ENCODE assay signal across 19 cellular contexts in the genomic region with DNA sequence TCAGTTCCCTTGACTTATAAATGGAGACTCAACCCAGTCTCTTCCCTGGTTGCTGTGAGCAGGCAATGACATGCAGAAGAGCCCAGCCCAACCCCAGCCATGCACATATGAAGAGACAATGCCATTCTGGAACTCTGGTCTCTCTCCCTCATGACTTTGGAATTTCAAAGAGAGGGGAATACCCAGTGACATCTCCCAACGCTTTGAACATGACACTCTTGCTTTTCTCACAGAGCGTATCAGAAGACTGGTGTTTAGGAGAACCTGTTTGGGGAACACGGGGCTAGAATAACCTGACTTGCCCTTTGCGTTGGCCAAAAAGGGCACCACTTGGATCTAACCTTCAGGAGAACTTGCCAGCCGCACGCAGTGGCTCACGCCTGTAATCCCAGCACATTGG.
"Had no signal": no experiment of that assay in that cellular context is flagged by ENCODE, and none has a peak within 500 bp of the region (broad histone marks: within the 10 kb centered on the region; RNA-seq: fewer than 3 reads in every experiment).

No MANE protein-coding gene starts in this region.

- FAIRE-seq: frontal cortex had no signal

- H3K27me3 Mint-ChIP-seq: activated CD4-positive, alpha-beta T cell treated with anti-CD3 and anti-CD28 coated beads, Interleukin-2, amount 10 ng/mL, durations not matched to agents 7 days and 5 days; activated naive CD8-positive, alpha-beta T cell treated with anti-CD3 and anti-CD28 coated beads, Interleukin-2, amount 50 U/mL, for 24 hours; effector memory CD8-positive, alpha-beta T cell; memory B cell; stimulated activated naive CD8-positive, alpha-beta T cell treated with anti-CD3 and anti-CD28 coated beads, Interleukin-15, Interleukin-2, amounts not matched to agents 100 ng/mL and 50 ng/mL, for 24 hours had no signal

- H3K9me3 Mint-ChIP-seq: activated CD4-positive, alpha-beta T cell treated with anti-CD3 and anti-CD28 coated beads, Interleukin-2, amount 10 ng/mL, durations not matched to agents 7 days and 5 days; activated naive CD8-positive, alpha-beta T cell treated with anti-CD3 and anti-CD28 coated beads, Interleukin-2, amount 50 U/mL, for 24 hours; activated T-helper 1 cell treated with anti-CD3 and anti-CD28 coated beads, Interleukin-12 subunit alpha, Interleukin-12 subunit beta, Interleukin-2, Interleukin-4 antibody, amounts not matched to agents 30 ng/mL and 10 ng/mL and 1 ng/mL, durations not matched to agents 14 hours and 24 hours and 36 hours; effector memory CD8-positive, alpha-beta T cell; memory B cell; neural crest cell; stimulated activated naive CD8-positive, alpha-beta T cell treated with anti-CD3 and anti-CD28 coated beads, Interleukin-15, Interleukin-2, amounts not matched to agents 100 ng/mL and 50 ng/mL, for 24 hours had no signal

- H3K4me3 ChIP-seq: tibial nerve had no signal

- H3K4me3 Mint-ChIP-seq: activated CD4-positive, alpha-beta T cell treated with anti-CD3 and anti-CD28 coated beads, Interleukin-2, amount 10 ng/mL, durations not matched to agents 7 days and 5 days; activated CD8-positive, alpha-beta T cell treated with anti-CD3 and anti-CD28 coated beads, Interleukin-2, amount 10 ng/mL, durations not matched to agents 7 days and 5 days; activated naive CD8-positive, alpha-beta T cell treated with anti-CD3 and anti-CD28 coated beads, Interleukin-2, amount 50 U/mL, for 24 hours; activated T-helper 1 cell treated with anti-CD3 and anti-CD28 coated beads, Interleukin-12 subunit alpha, Interleukin-12 subunit beta, Interleukin-2, Interleukin-4 antibody, amounts not matched to agents 30 ng/mL and 10 ng/mL and 1 ng/mL, durations not matched to agents 14 hours and 24 hours and 36 hours; effector memory CD8-positive, alpha-beta T cell; memory B cell; neural crest cell; stimulated activated naive CD8-positive, alpha-beta T cell treated with anti-CD3 and anti-CD28 coated beads, Interleukin-15, Interleukin-2, amounts not matched to agents 100 ng/mL and 50 ng/mL, for 24 hours had no signal

- ATAC-seq: activated CD8-positive, alpha-beta T cell treated with anti-CD3 and anti-CD28 coated beads, Interleukin-2, amount 10 ng/mL, durations not matched to agents 7 days and 5 days; activated naive CD8-positive, alpha-beta T cell treated with anti-CD3 and anti-CD28 coated beads, Interleukin-2, amount 50 U/mL, for 24 hours; effector memory CD8-positive, alpha-beta T cell; left colon; SK-N-SH treated with all-trans-retinoic acid at 6 μM for 48 hours had no signal

- H3K27ac Mint-ChIP-seq: activated CD4-positive, alpha-beta T cell treated with anti-CD3 and anti-CD28 coated beads, Interleukin-2, amount 10 ng/mL, durations not matched to agents 7 days and 5 days; activated CD8-positive, alpha-beta T cell treated with anti-CD3 and anti-CD28 coated beads, Interleukin-2, amount 10 ng/mL, durations not matched to agents 7 days and 5 days; activated naive CD8-positive, alpha-beta T cell treated with anti-CD3 and anti-CD28 coated beads, Interleukin-2, amount 50 U/mL, for 24 hours; activated T-helper 1 cell treated with anti-CD3 and anti-CD28 coated beads, Interleukin-12 subunit alpha, Interleukin-12 subunit beta, Interleukin-2, Interleukin-4 antibody, amounts not matched to agents 30 ng/mL and 10 ng/mL and 1 ng/mL, durations not matched to agents 14 hours and 24 hours and 36 hours; memory B cell; stimulated activated naive CD8-positive, alpha-beta T cell treated with anti-CD3 and anti-CD28 coated beads, Interleukin-15, Interleukin-2, amounts not matched to agents 100 ng/mL and 50 ng/mL, for 24 hours had no signal

- H3K27me3 ChIP-seq: tibial nerve had no signal

- H3K9me3 ChIP-seq: tibial nerve had no signal

- H3K4me1 Mint-ChIP-seq: activated CD4-positive, alpha-beta T cell treated with anti-CD3 and anti-CD28 coated beads, Interleukin-2, amount 10 ng/mL, durations not matched to agents 7 days and 5 days; activated naive CD8-positive, alpha-beta T cell treated with anti-CD3 and anti-CD28 coated beads, Interleukin-2, amount 50 U/mL, for 24 hours; memory B cell; neural crest cell had no signal

- DNase-seq: activated CD4-positive, alpha-beta T cell treated with anti-CD3 and anti-CD28 coated beads, Interleukin-2, amount 10 ng/mL, durations not matched to agents 7 days and 5 days; activated CD8-positive, alpha-beta T cell treated with anti-CD3 and anti-CD28 coated beads, Interleukin-2, amount 10 ng/mL, durations not matched to agents 7 days and 5 days; activated gamma-delta T cell; activated naive CD4-positive, alpha-beta T cell treated with anti-CD3 and anti-CD28 coated beads, Interleukin-2, amount 50 U/mL, for 16 hours; activated naive CD8-positive, alpha-beta T cell treated with anti-CD3 and anti-CD28 coated beads, Interleukin-2, amount 50 U/mL, for 24 hours; effector memory CD8-positive, alpha-beta T cell; head of caudate nucleus; hypothalamus; left colon; stimulated activated CD4-positive, alpha-beta T cell treated with anti-CD3 and anti-CD28 coated beads, Interleukin-12 subunit alpha, Interleukin-12 subunit beta, amount 100 ng/mL, for 4 hours; stimulated activated CD4-positive, alpha-beta T cell treated with anti-CD3 and anti-CD28 coated beads, Interleukin-4, amount 100 ng/mL, for 4 hours; substantia nigra had no signal
